8 cellular contexts compared by ENCODE assay signal in genomic region chr3:197951392-197951990, GRCh38. TPM values are rescaled to one million over a fixed set of nuclear protein-coding genes. Genes with fewer than 3 reads are reported as not detected.
DNase-seq lines count a peak whose midpoint lies in the region; ATAC-seq, FAIRE-seq and TF ChIP-seq lines count a peak whose summit lies in the region.

No MANE protein-coding gene starts in this region.

- in situ Hi-C loops in KBM-7 (cut with MboI; ENCODE audit: low pct_unique_long_range_greater_than_20kb, low sequenced_read_pairs): no loop called here

- H3K27me3 ChIP-seq in DND-41 (ENCODE audit: insufficient read depth, low read length, poor library complexity): no peaks in the 10 kb centered on the region
- no peaks in the 10 kb centered on the region for H3K27me3 ChIP-seq in PC-3 (ENCODE audit: low read length)
- H3K27me3 ChIP-seq in pancreas: no peaks in the 10 kb centered on the region

- no peaks in the 10 kb centered on the region for H3K9me2 ChIP-seq in PC-3 (replicated peaks; ENCODE audit: low read length)

- intact Hi-C loops in PC-3 (cut with micrococcal nuclease): no loop called here
- intact Hi-C loops in pancreas (cut with DNase I): no loop called here

- TF ChIP-seq CTCF in DND-41 (IDR thresholded peaks at IDR 0.05; ENCODE audit: borderline replicate concordance, extremely low read depth, low read length, poor library complexity, severe bottlenecking): no peak
- no peak for TF ChIP-seq CTCF in PC-3 (conservative IDR thresholded peaks at IDR 0.05; ENCODE audit: low read depth, low read length)
- TF ChIP-seq CTCF in epithelial cell of esophagus (IDR thresholded peaks at IDR 0.05; ENCODE audit: insufficient read depth, low read depth, low read length, missing control alignments): no peak
- no peak for TF ChIP-seq CTCF in pancreas (IDR thresholded peaks at IDR 0.05)

- H2AFZ ChIP-seq in DND-41 (ENCODE audit: low read depth, low read length) (no peak overlapping the region), PC-3 (ENCODE audit: low read length) (no peak overlapping the region)

- WGBS in pancreas, 2 donors: 61 to 73% methylated on average over 21 of the region's 21 CpGs

- DNase-seq in DND-41 (no peak), PC-3 (no peak), epithelial cell of esophagus (ENCODE audit: low read depth) (no peak), pancreas (peak in 1 of 6 donors; percentile 22), KBM-7 (no peak)

- H3K9ac ChIP-seq in DND-41 (ENCODE audit: low read depth, low read length): peak overlapping the region; percentile 80
- H3K9ac ChIP-seq in PC-3 (ENCODE audit: low read length): peak overlapping the region; percentile 98

- H3K27ac ChIP-seq in DND-41 (ENCODE audit: low read length) (peak overlapping the region; percentile 93), PC-3 (ENCODE audit: low read length) (no peak overlapping the region), pancreas (no peak overlapping the region)

- peak overlapping the region; percentile 82 for H3K4me2 ChIP-seq in DND-41 (ENCODE audit: insufficient read depth, low read length)
- peak overlapping the region; percentile 88 for H3K4me2 ChIP-seq in PC-3 (ENCODE audit: low read length)

- BruUV-seq in PC-3 (replicated peaks; lab: Mats Ljungman, UMichigan): no TSS peak

- ATAC-seq in DND-41 (ENCODE audit: insufficient read depth, low read depth) (no peak), PC-3 (no peak), pancreas (no peak), GM18870 (IDR thresholded peaks at IDR 0.05; ENCODE audit: unreplicated experiment) (no peak), GM18861 (IDR thresholded peaks at IDR 0.05; ENCODE audit: unreplicated experiment) (no peak), HG02642 (IDR thresholded peaks at IDR 0.05; ENCODE audit: poor library complexity, unreplicated experiment) (no peak)

- H3K4me3 ChIP-seq in DND-41 (ENCODE audit: low read depth in 1 of 2, low read length in 2 of 2) (peak overlapping the region; percentile 91; a peak in 3 of 4 replicates), PC-3 (ENCODE audit: low read length) (peak overlapping the region; percentile 92), epithelial cell of esophagus (ENCODE audit: low read length) (peak overlapping the region; percentile 55), pancreas (peak overlapping the region; percentile 52 to 73 (median 64))

- H3K4me1 ChIP-seq in DND-41 (ENCODE audit: insufficient read depth, low read length) (peaks cover 47% of the 10 kb centered on the region), PC-3 (ENCODE audit: insufficient read depth, low read length) (peaks cover 18% of the 10 kb centered on the region), pancreas (peaks cover 21 to 24% (median 24%) of the 10 kb centered on the region in 3 donors)

- H4K20me1 ChIP-seq in DND-41 (ENCODE audit: insufficient read depth, low read length): peaks cover 41% of the 10 kb centered on the region
- peaks cover 53% of the 10 kb centered on the region for H4K20me1 ChIP-seq in PC-3 (ENCODE audit: low read length)

- H3K36me3 ChIP-seq in DND-41 (ENCODE audit: insufficient read depth, low read length): peaks cover 63% of the 10 kb centered on the region
- H3K36me3 ChIP-seq in PC-3 (ENCODE audit: low read depth, low read length): peaks cover 57% of the 10 kb centered on the region
- H3K36me3 ChIP-seq in pancreas: peaks cover 0 to 49% (median 48%) of the 10 kb centered on the region in 3 donors

- H3F3A ChIP-seq in PC-3 (ENCODE audit: low read length, unreplicated experiment): peaks cover 25% of the 10 kb centered on the region

- H3K9me3 ChIP-seq in DND-41 (ENCODE audit: insufficient read depth, low read length, severe bottlenecking) (no peaks in the 10 kb centered on the region), PC-3 (ENCODE audit: low read length) (no peaks in the 10 kb centered on the region), pancreas (no peaks in the 10 kb centered on the region)

- no peak for FAIRE-seq in pancreas (lab: Jason Lieb, UNC)

- CTCF ChIA-PET in PC-3 (lab: Charles Lee): no interaction called here

- POLR2A ChIA-PET in PC-3 (lab: Charles Lee; ENCODE audit: unreplicated experiment): no interaction called here

- H3K79me2 ChIP-seq in DND-41 (ENCODE audit: insufficient read depth, low read length) (peaks cover 41% of the 10 kb centered on the region), PC-3 (ENCODE audit: low read length) (peaks cover 50% of the 10 kb centered on the region)

RNA-seq across cellular contexts. Expression of gene RPL35A, which starts 1.5 kb away (rescaled TPM):
- total RNA-seq in PC-3 (2014; rRNA removed): 766 and 875 TPM in 2 replicates
- 100 to 1,000 TPM; 466 to 854 (median 649) TPM for total RNA-seq in pancreas
- 1,000 to 10,000 TPM in 1 of 2 donors, 100 to 1,000 TPM in 1; 982 to 1,015 TPM for polyA plus RNA-seq in pancreas

RNA-seq across cellular contexts. Expression of gene LMLN, which starts 8.5 kb away (rescaled TPM):
- total RNA-seq in PC-3 (2014; rRNA removed) (3.7 and 7.5 TPM in 2 replicates), pancreas (1 to 10 TPM; 3.1 to 6.4 (median 4.8) TPM)
- polyA plus RNA-seq in pancreas: 1 to 10 TPM; 2.2 to 4.0 TPM
